Comparison of ENCODE assay signal across 12 cellular contexts in genomic region chr11:103898065-103898464, GRCh38.
DNase-seq lines count a peak whose midpoint lies in the region; ATAC-seq, FAIRE-seq and TF ChIP-seq lines count a peak whose summit lies in the region.
"Had no signal": no experiment of that assay in that cellular context is flagged by ENCODE, and none has a peak within 500 bp of the region (broad histone marks: within the 10 kb centered on the region; RNA-seq: fewer than 3 reads in every experiment).

No MANE protein-coding gene starts in this region.

- intact Hi-C loops in pancreas (cut with DNase I) = no loop called here

- no peaks in the 10 kb centered on the region for H3K9me2 ChIP-seq in MM.1S (replicated peaks; ENCODE audit: insufficient read depth, low read length)

- peak overlapping the region; percentile 28; the same call in 1 of the 2 replicates for H3K9ac ChIP-seq in MM.1S (ENCODE audit: low read length)

- no peaks in the 10 kb centered on the region for H3K27me3 ChIP-seq in MM.1S (replicated peaks; ENCODE audit: insufficient read depth, low read length)
- H3K27me3 ChIP-seq in pancreas = no peaks in the 10 kb centered on the region
- H3K27me3 ChIP-seq: colonic mucosa, right atrium auricular region had no signal

- DNase-seq in GM13977 (ENCODE audit: low spot score) (peak; percentile 13), MM.1S (peak; percentile 63), AG08395 (ENCODE audit: low spot score) (no peak), RWPE1 (ENCODE audit: low spot score) (no peak), DMS53 treated with DMSO at 0.1 percent for 48 hours (lab: John Stamatoyannopoulos, UW; ENCODE audit: unreplicated experiment) (no peak), pancreas (no peak)
- DNase-seq: colonic mucosa, KBM-7, midbrain had no signal

- FAIRE-seq in pancreas (lab: Jason Lieb, UNC) = no peak

- ATAC-seq in GM19463 (IDR thresholded peaks at IDR 0.05; ENCODE audit: unreplicated experiment) = peak; percentile 60
- peak; percentile 53 for ATAC-seq in HG02943 (IDR thresholded peaks at IDR 0.05; ENCODE audit: low read depth, unreplicated experiment)
- ATAC-seq in pancreas = no peak

- H3K9me3 ChIP-seq in MM.1S (replicated peaks; ENCODE audit: insufficient read depth, low read length) (no peaks in the 10 kb centered on the region), pancreas (no peaks in the 10 kb centered on the region)
- H3K9me3 ChIP-seq: colonic mucosa, right atrium auricular region had no signal

- H3K4me1 ChIP-seq in MM.1S (ENCODE audit: low read length) (peaks cover 40% of the 10 kb centered on the region), pancreas (no peaks in the 10 kb centered on the region)
- H3K4me1 ChIP-seq: colonic mucosa, right atrium auricular region had no signal

- POLR2A ChIA-PET in RWPE1 (lab: Yijun Ruan, JAX; ENCODE audit: low non-redundant PET) = no interaction called here

- H2AFZ ChIP-seq in MM.1S (ENCODE audit: low read length) = no peak overlapping the region

- no peaks in the 10 kb centered on the region for H3K36me3 ChIP-seq in MM.1S (replicated peaks; ENCODE audit: insufficient read depth, low read length)
- no peaks in the 10 kb centered on the region for H3K36me3 ChIP-seq in pancreas
- H3K36me3 ChIP-seq: colonic mucosa, right atrium auricular region had no signal

- no peaks in the 10 kb centered on the region for H3K79me2 ChIP-seq in MM.1S (ENCODE audit: low read length)

- peak overlapping the region; percentile 33; the same call in 1 of the 2 replicates for H3K4me3 ChIP-seq in MM.1S (ENCODE audit: low read length)
- no peak overlapping the region for H3K4me3 ChIP-seq in pancreas
- H3K4me3 ChIP-seq: colonic mucosa, right atrium auricular region had no signal

- H4K20me1 ChIP-seq in MM.1S (ENCODE audit: insufficient read depth, low read length) = no peaks in the 10 kb centered on the region

- in situ Hi-C loops in GM13977 (cut with MboI; ENCODE audit: low pct_unique_long_range_greater_than_20kb, low sequenced_read_pairs, unreplicated experiment) = no loop called here

- H3K27ac ChIP-seq in MM.1S (ENCODE audit: low read length) (peak overlapping the region; percentile 87), RWPE1 (no peak overlapping the region), pancreas (no peak overlapping the region)
- H3K27ac ChIP-seq: colonic mucosa, right atrium auricular region had no signal

- H3F3A ChIP-seq in MM.1S (ENCODE audit: insufficient read depth, low read length) = peaks cover 35% of the 10 kb centered on the region

- CTCF ChIA-PET in RWPE1 (lab: Yijun Ruan, JAX) = no interaction called here

- TF ChIP-seq CTCF in GM13977 (IDR thresholded peaks at IDR 0.05; ENCODE audit: extremely low read depth, insufficient read depth, missing control alignments) (no peak), MM.1S (IDR thresholded peaks at IDR 0.05; ENCODE audit: low read length) (no peak), RWPE1 (conservative IDR thresholded peaks at IDR 0.05; ENCODE audit: low read depth) (no peak), pancreas (IDR thresholded peaks at IDR 0.05) (no peak)

- peak overlapping the region; percentile 71 for H3K4me2 ChIP-seq in MM.1S (ENCODE audit: low read depth, low read length)

- 13% methylated on average over 1 of the region's 1 CpG for WGBS in pancreas, 2 donors

Comparison
In these comparisons a context has a peak if more than half of its experiments do, and no peak if none do; other contexts are left out.
1. DNase-seq: peak in GM13977 (single experiment) and MM.1S (single experiment); none in AG08395 (single experiment), RWPE1 (single experiment), DMS53 treated with DMSO at 0.1 percent for 48 hours (single experiment) and pancreas (0 of 6).
2. ATAC-seq: peak in GM19463 (single experiment) and HG02943 (single experiment); none in pancreas (0 of 4).